1 cellular context compared by ENCODE assay signal in the genomic region with DNA sequence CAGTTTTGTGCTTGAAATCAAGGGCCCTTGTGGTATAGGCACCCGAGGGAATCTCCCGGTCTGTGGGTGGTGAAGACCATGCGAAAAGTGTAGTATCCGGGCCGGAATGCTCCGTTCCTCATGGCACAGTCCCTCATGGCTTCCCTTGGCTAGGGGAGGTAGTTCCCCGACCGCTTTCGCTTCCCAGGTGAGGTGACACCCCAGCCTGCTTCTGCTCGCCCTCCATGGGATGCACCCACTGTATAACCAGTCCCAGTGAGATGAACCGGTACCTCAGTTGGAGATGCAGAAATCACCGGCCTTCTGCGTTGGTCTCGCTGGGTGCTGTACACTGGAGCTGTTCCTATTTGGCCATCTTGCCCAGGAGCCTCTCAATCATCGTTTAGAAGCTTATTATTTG.
TF ChIP-seq lines count a peak whose summit lies in the region.

No MANE protein-coding gene starts in this region.

TF ChIP-seq in H1, 55 proteins besides CTCF, POLR2A, EP300 and RAD21 (continued from another document):
- TF ChIP-seq HDAC2 (IDR thresholded peaks at IDR 0.05; ENCODE audit: borderline replicate concordance in 1 of 2, low read depth in 2 of 2, low read length in 2 of 2) (no peak), TEAD4 (IDR thresholded peaks at IDR 0.05; ENCODE audit: low read depth, low read length) (no peak), MAFK (IDR thresholded peaks at IDR 0.05; ENCODE audit: low read depth, low read length) (no peak), CHD2 (IDR thresholded peaks at IDR 0.05; ENCODE audit: low read length) (no peak)
